ENCODE assay signal across 8 cellular contexts in the genomic region with DNA sequence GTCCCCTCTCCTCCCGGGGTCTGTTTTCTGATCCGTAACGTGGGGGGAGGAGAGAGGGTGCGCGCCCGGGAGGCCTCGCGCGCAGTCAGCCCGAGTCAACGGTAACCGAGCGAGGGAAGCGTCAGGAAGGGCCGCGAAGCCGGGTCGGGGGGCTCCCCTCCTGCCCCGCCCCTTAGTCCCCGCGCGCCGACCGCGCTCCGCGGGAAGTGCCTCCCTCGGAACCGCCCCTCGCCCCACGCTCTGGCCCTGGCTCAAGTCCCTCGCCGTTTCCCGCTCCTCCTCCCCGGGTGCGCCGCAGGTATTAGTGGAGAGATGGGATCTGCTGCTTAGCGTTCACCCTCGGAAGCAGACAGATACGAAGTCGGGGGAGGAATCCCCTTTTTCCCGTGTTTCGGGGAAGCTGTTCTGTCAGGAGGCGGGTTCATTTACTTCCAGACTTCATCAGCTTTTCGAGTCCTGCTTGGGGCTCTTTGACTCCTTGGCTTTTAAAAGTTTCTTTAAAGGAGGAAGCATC. TPM values are rescaled to one million over a fixed set of nuclear protein-coding genes. Genes with fewer than 3 reads are reported as not detected.
DNase-seq lines count a peak whose midpoint lies in the region; TF ChIP-seq lines count a peak whose summit lies in the region.

No MANE protein-coding gene starts in this region.

- H3K36me3 ChIP-seq in HEK293 (ENCODE audit: control insufficient read depth in 2 of 2, insufficient read depth in 1 of 2, low read length in 2 of 2) (peaks cover 0 to 22% of the 10 kb centered on the region in 2 experiments; a peak in 2 of 3 replicates), esophagus squamous epithelium (peaks cover 0 to 16% (median 7%) of the 10 kb centered on the region in 3 donors), transverse colon (no peaks in the 10 kb centered on the region)

- H3K9me3 Mint-ChIP-seq in nephron, result no peaks in the 10 kb centered on the region

- DNase-seq in GM10266 (ENCODE audit: extremely low spot score) (peak; percentile 30), NCI-H146 (lab: John Stamatoyannopoulos, UW) (peak; percentile 51), esophagus squamous epithelium (lab: John Stamatoyannopoulos, UW) (no peak), transverse colon (peak; percentile 61), cerebellum (ENCODE audit: low spot score) (no peak)
- DNase-seq in activated CD8-positive, alpha-beta memory T cell treated with anti-CD3 and anti-CD28 coated beads, Interleukin-2, amount 50 U/mL, for 48 hours, result peak; percentile 76

- intact Hi-C loops in esophagus squamous epithelium (cut with DNase I) (no loop called here), transverse colon (cut with DNase I; ENCODE audit: low total_unique reads) (loop anchor here (10.0 kb wide), 1 partner anchor 81 kb away; the partner anchor contains the start of gene ANGPTL4)

- H3K27ac ChIP-seq in HEK293 (ENCODE audit: extremely low read depth, low read depth, low read length) (peak overlapping the region; percentile 88), esophagus squamous epithelium (peak overlapping the region; percentile 95 to 98 (median 97)), transverse colon (peak overlapping the region; percentile 95 to 99 (median 96))

- WGBS in esophagus squamous epithelium, 2 donors, result 0 to 1% methylated on average over 9 to 14 of the region's 45 CpGs
- WGBS in transverse colon (ENCODE audit: low coverage in 1 of 2), 2 donors, result 1% methylated on average over 34 of the region's 45 CpGs; no CpG with 5 or more reads in 1 of the 2 donors

- no peaks in the 10 kb centered on the region for H3K27me3 ChIP-seq in esophagus squamous epithelium
- no peaks in the 10 kb centered on the region for H3K27me3 ChIP-seq in transverse colon

- in situ Hi-C loops in transverse colon (cut with MboI; ENCODE audit: low pct_ligation_motif_present in 1 of 4, low pct_unique_long_range_greater_than_20kb in 1 of 4, low sequenced_read_pairs in 3 of 4), result no loop called here

- H3K9me3 ChIP-seq in HEK293 (ENCODE audit: control insufficient read depth, insufficient read depth, low read depth, low read length), result no peaks in the 10 kb centered on the region
- H3K9me3 ChIP-seq in esophagus squamous epithelium, result no peaks in the 10 kb centered on the region
- no peaks in the 10 kb centered on the region for H3K9me3 ChIP-seq in transverse colon

- no peaks in the 10 kb centered on the region for H3K27me3 Mint-ChIP-seq in nephron (ENCODE audit: low read depth)

- CTCF ChIA-PET in HEK293 (lab: Yijun Ruan, JAX), result interaction anchor here (0.7 to 1.9 kb wide), 3 partner anchors 12 to 91 kb away, joined by 3 to 7 read pairs (median 7); no protein-coding TSS in a partner anchor

- peak overlapping the region; percentile 51 to 92 (median 83) for H3K27ac Mint-ChIP-seq in nephron

- H3K4me3 ChIP-seq in HEK293 (ENCODE audit: low read depth, low read length) (peak overlapping the region; percentile 95), esophagus squamous epithelium (peak overlapping the region; percentile 73 to 93 (median 84)), transverse colon (peak overlapping the region; percentile 92 to 99 (median 96))

- peaks cover 12% of the 10 kb centered on the region for H3K4me1 ChIP-seq in HEK293 (ENCODE audit: control insufficient read depth, insufficient read depth, low read length)
- peaks cover 34 to 72% (median 44%) of the 10 kb centered on the region in 3 donors for H3K4me1 ChIP-seq in esophagus squamous epithelium
- peaks cover 29 to 55% (median 45%) of the 10 kb centered on the region in 4 donors for H3K4me1 ChIP-seq in transverse colon

- peak overlapping the region; percentile 93 to 98 (median 97) for H3K4me3 Mint-ChIP-seq in nephron

- no peak for TF ChIP-seq CTCF in GM10266 (IDR thresholded peaks at IDR 0.05; ENCODE audit: control insufficient read depth, insufficient read depth, low read depth, missing control alignments)
- no peak for TF ChIP-seq CTCF in HEK293 (tag by site-specific recombination; IDR thresholded peaks at IDR 0.05)
- no peak for TF ChIP-seq CTCF in esophagus squamous epithelium (IDR thresholded peaks at IDR 0.05)
- TF ChIP-seq CTCF in nephron (IDR thresholded peaks at IDR 0.05; ENCODE audit: unreplicated experiment in 3 of 3), result no peak
- no peak for TF ChIP-seq CTCF in transverse colon (IDR thresholded peaks at IDR 0.05)

- H3K4me1 Mint-ChIP-seq in nephron, result peaks cover 42% of the 10 kb centered on the region

- no peak for TF ChIP-seq EP300 in transverse colon (IDR thresholded peaks at IDR 0.05; ENCODE audit: low read depth)

- H3K36me3 Mint-ChIP-seq in nephron (ENCODE audit: low read depth), result peaks cover 31% of the 10 kb centered on the region

- POLR2A ChIA-PET in HEK293 (lab: Yijun Ruan, JAX), result interaction anchor here (1.1 to 7.0 kb wide), 3 partner anchors 32 to 68 kb away, joined by 4 to 47 read pairs (median 4); partner anchors contain the start of genes MARCHF2 and ZNF414

- no peak for TF ChIP-seq POLR2A in esophagus squamous epithelium (IDR thresholded peaks at IDR 0.05)
- TF ChIP-seq POLR2A in transverse colon (IDR thresholded peaks at IDR 0.05), result no peak

TF ChIP-seq in HEK293, 187 proteins besides CTCF, POLR2A, EP300 and RAD21 (continues in another document):
- peak; percentile 74 for TF ChIP-seq ZNF341 (tag by site-specific recombination; IDR thresholded peaks at IDR 0.05; ENCODE audit: low read depth)
- TF ChIP-seq, protein P1, sequence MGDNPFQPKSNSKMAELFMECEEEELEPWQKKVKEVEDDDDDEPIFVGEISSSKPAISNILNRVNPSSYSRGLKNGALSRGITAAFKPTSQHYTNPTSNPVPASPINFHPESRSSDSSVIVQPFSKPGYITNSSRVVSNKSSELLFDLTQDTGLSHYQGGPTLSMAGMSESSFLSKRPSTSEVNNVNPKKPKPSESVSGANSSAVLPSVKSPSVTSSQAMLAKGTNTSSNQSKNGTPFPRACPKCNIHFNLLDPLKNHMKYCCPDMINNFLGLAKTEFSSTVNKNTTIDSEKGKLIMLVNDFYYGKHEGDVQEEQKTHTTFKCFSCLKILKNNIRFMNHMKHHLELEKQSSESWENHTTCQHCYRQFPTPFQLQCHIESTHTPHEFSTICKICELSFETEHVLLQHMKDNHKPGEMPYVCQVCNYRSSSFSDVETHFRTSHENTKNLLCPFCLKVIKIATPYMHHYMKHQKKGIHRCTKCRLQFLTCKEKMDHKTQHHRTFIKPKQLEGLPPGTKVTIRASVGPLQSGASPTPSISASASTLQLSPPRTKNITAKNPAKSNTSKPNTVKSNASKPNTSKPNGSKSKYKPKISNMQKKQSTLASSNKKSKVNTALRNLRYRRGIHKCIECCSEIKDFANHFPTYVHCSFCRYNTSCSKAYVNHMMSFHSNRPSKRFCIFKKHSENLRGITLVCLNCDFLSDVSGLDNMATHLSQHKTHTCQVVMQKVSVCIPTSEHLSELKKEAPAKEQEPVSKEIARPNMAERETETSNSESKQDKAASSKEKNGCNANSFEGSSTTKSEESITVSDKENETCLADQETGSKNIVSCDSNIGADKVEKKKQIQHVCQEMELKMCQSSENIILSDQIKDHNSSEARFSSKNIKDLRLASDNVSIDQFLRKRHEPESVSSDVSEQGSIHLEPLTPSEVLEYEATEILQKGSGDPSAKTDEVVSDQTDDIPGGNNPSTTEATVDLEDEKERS (tag by site-specific recombination; IDR thresholded peaks at IDR 0.05), result no peak
- peak; percentile 70 for TF ChIP-seq SP3 (tag by site-specific recombination; IDR thresholded peaks at IDR 0.05)
- TF ChIP-seq ZNF23 (tag by site-specific recombination; IDR thresholded peaks at IDR 0.05; ENCODE audit: borderline replicate concordance), result no peak
- TF ChIP-seq WT1 (tag by site-specific recombination; IDR thresholded peaks at IDR 0.05), result 0 out of 2 replicates have a peak, but pooled peaks have one; percentile 38
- TF ChIP-seq ZNF792 (tag by site-specific recombination; IDR thresholded peaks at IDR 0.05), result no peak
- TF ChIP-seq GLIS2 (tag by site-specific recombination; IDR thresholded peaks at IDR 0.05), result peak; percentile 76; the same call in 1 of the 2 replicates
- no peak for TF ChIP-seq ZNF16 (tag by site-specific recombination; IDR thresholded peaks at IDR 0.05; ENCODE audit: low read depth)
- TF ChIP-seq ZNF324 (tag by site-specific recombination; IDR thresholded peaks at IDR 0.05), result no peak
- TF ChIP-seq, protein P2, sequence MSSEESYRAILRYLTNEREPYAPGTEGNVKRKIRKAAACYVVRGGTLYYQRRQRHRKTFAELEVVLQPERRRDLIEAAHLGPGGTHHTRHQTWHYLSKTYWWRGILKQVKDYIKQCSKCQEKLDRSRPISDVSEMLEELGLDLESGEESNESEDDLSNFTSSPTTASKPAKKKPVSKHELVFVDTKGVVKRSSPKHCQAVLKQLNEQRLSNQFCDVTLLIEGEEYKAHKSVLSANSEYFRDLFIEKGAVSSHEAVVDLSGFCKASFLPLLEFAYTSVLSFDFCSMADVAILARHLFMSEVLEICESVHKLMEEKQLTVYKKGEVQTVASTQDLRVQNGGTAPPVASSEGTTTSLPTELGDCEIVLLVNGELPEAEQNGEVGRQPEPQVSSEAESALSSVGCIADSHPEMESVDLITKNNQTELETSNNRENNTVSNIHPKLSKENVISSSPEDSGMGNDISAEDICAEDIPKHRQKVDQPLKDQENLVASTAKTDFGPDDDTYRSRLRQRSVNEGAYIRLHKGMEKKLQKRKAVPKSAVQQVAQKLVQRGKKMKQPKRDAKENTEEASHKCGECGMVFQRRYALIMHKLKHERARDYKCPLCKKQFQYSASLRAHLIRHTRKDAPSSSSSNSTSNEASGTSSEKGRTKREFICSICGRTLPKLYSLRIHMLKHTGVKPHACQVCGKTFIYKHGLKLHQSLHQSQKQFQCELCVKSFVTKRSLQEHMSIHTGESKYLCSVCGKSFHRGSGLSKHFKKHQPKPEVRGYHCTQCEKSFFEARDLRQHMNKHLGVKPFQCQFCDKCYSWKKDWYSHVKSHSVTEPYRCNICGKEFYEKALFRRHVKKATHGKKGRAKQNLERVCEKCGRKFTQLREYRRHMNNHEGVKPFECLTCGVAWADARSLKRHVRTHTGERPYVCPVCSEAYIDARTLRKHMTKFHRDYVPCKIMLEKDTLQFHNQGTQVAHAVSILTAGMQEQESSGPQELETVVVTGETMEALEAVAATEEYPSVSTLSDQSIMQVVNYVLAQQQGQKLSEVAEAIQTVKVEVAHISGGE (tag by site-specific recombination; conservative IDR thresholded peaks at IDR 0.05; ENCODE audit: low read depth), result peak; percentile 17; the same call in 1 of the 2 replicates

RNA-seq across cellular contexts. Expression of gene HNRNPM, which starts 0.8 kb away (rescaled TPM):
- total RNA-seq in esophagus squamous epithelium, result 100 to 1,000 TPM; 102 to 162 (median 128) TPM
- 100 to 1,000 TPM in 2 of 4 donors, 10 to 100 TPM in 2; 72.2 to 164 (median 101) TPM for total RNA-seq in transverse colon
- total RNA-seq in cerebellum, result 79.7 TPM

RNA-seq across cellular contexts. Expression of gene MARCHF2, which starts 32.4 kb away (rescaled TPM):
- total RNA-seq in esophagus squamous epithelium (10 to 100 TPM; 34.5 to 78.9 (median 61.7) TPM), transverse colon (100 to 1,000 TPM in 2 of 4 donors, 10 to 100 TPM in 2; 86.1 to 381 (median 118) TPM), cerebellum (30.1 TPM)

RNA-seq across cellular contexts. Expression of gene RAB11B, which starts 55.4 kb away (rescaled TPM):
- total RNA-seq in esophagus squamous epithelium, result 10 to 100 TPM; 11.3 to 44.0 (median 26.0) TPM
- 100 to 1,000 TPM in 1 of 4 donors, 10 to 100 TPM in 3; 48.6 to 159 (median 56.1) TPM for total RNA-seq in transverse colon
- total RNA-seq in cerebellum, result 100 TPM

RNA-seq across cellular contexts. Expression of gene PRAM1, which starts 56.9 kb away (rescaled TPM):
- total RNA-seq in esophagus squamous epithelium (under 1 TPM in 1 of 4 donors, not detected in 3; 0.57 TPM), transverse colon (1 to 10 TPM in 1 of 4 donors, under 1 TPM in 1, not detected in 2; 0.95 to 6.4 TPM), cerebellum (0.18 TPM)

Comparison
In these comparisons a context has a peak if more than half of its experiments do, and no peak if none do; other contexts are left out.
1. DNase-seq: peak in GM10266 (single experiment), NCI-H146 (single experiment), activated CD8-positive, alpha-beta memory T cell treated with anti-CD3 and anti-CD28 coated beads, Interleukin-2, amount 50 U/mL, for 48 hours (single experiment) and transverse colon (single experiment); none in esophagus squamous epithelium (single experiment) and cerebellum (single experiment).
2. Peak in every context shown above with its lines, with median percentiles within 50 percentile points of each other: H3K27ac ChIP-seq and H3K4me3 ChIP-seq.